ENCODE assay signal across 3 cellular contexts in genomic region chr1:236654511-236654910, GRCh38. TPM values are rescaled to one million over a fixed set of nuclear protein-coding genes. Genes with fewer than 3 reads are reported as not detected.
"Had no signal": no experiment of that assay in that cellular context is flagged by ENCODE, and none has a peak within 500 bp of the region (broad histone marks: within the 10 kb centered on the region; RNA-seq: fewer than 3 reads in every experiment).

No MANE protein-coding gene starts in this region.

- H3K4me3 ChIP-seq: GM12878 had no signal

- DNase-seq: GDM1, GF-D8 had no signal

- ATAC-seq: GM12878 had no signal

RNA-seq across cellular contexts. Expression of gene ACTN2, which starts 31.8 kb away (rescaled TPM):
- total RNA-seq: GM12878 had no signal
